Comparison of ENCODE assay signal across 2 cellular contexts in the genomic region with DNA sequence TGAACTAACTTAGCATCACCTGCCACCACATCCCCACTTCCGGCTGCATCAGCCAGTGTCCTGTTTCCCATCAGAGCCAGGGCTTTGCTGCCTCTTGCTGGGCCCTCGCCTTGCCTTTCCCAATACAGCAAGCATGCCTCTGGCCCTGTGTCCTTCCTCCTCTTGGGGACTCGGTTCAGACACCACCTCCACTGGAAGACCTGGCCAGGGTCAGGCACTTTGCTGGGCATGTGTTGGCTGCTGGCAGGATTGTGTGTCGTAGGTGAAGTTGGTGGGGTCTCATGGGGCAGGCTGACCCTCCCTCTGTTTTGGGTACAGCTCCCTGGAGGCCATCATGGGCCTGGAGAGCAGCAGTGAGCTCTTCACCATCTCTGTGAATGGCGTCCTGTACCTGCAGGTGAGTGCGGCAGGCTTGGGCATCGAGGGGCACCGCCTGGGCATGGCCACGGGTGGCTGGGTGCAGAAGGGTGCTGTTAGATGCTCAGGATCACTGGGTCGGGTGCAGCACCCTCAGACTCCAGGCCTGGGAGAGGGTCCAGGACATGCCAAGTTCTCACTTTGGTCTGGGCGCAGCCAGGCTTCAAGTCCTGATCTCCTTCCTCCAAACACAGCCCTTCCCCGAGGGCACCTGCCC.
TF ChIP-seq lines count a peak whose summit lies in the region.

No MANE protein-coding gene starts in this region.

TF ChIP-seq in SK-N-SH, 30 proteins besides CTCF, POLR2A, EP300 and RAD21:
- TF ChIP-seq GABPA (IDR thresholded peaks at IDR 0.05; ENCODE audit: low read depth), result no peak
- TF ChIP-seq, protein P1, sequence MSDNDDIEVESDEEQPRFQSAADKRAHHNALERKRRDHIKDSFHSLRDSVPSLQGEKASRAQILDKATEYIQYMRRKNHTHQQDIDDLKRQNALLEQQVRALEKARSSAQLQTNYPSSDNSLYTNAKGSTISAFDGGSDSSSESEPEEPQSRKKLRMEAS (IDR thresholded peaks at IDR 0.05; ENCODE audit: low read depth), result no peak
- TF ChIP-seq MXI1 (IDR thresholded peaks at IDR 0.05; ENCODE audit: low read depth, low read length), result no peak

TF ChIP-seq in SK-N-SH treated with all-trans-retinoic acid at 6 μM for 48 hours, 23 proteins besides CTCF, POLR2A, EP300 and RAD21:
- TF ChIP-seq TOX (CRISPR knock-in tag; IDR thresholded peaks at IDR 0.05; ENCODE audit: borderline replicate concordance) (no peak), ZNF70 (CRISPR knock-in tag; IDR thresholded peaks at IDR 0.05) (no peak), ZFP30 (CRISPR knock-in tag; IDR thresholded peaks at IDR 0.05) (no peak), ZFP3 (CRISPR knock-in tag; IDR thresholded peaks at IDR 0.05) (no peak), GLIS3 (CRISPR knock-in tag; IDR thresholded peaks at IDR 0.05) (no peak), RARB (CRISPR knock-in tag; IDR thresholded peaks at IDR 0.05) (no peak), ARNTL (CRISPR knock-in tag; IDR thresholded peaks at IDR 0.05; ENCODE audit: borderline replicate concordance, low read depth) (no peak), PPARA (CRISPR knock-in tag; IDR thresholded peaks at IDR 0.05; ENCODE audit: borderline replicate concordance) (no peak)
- TF ChIP-seq, protein P2, sequence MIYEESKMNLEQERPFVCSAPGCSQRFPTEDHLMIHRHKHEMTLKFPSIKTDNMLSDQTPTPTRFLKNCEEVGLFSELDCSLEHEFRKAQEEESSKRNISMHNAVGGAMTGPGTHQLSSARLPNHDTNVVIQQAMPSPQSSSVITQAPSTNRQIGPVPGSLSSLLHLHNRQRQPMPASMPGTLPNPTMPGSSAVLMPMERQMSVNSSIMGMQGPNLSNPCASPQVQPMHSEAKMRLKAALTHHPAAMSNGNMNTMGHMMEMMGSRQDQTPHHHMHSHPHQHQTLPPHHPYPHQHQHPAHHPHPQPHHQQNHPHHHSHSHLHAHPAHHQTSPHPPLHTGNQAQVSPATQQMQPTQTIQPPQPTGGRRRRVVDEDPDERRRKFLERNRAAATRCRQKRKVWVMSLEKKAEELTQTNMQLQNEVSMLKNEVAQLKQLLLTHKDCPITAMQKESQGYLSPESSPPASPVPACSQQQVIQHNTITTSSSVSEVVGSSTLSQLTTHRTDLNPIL (CRISPR knock-in tag; IDR thresholded peaks at IDR 0.05; ENCODE audit: low read depth), result no peak
- TF ChIP-seq, protein P3, sequence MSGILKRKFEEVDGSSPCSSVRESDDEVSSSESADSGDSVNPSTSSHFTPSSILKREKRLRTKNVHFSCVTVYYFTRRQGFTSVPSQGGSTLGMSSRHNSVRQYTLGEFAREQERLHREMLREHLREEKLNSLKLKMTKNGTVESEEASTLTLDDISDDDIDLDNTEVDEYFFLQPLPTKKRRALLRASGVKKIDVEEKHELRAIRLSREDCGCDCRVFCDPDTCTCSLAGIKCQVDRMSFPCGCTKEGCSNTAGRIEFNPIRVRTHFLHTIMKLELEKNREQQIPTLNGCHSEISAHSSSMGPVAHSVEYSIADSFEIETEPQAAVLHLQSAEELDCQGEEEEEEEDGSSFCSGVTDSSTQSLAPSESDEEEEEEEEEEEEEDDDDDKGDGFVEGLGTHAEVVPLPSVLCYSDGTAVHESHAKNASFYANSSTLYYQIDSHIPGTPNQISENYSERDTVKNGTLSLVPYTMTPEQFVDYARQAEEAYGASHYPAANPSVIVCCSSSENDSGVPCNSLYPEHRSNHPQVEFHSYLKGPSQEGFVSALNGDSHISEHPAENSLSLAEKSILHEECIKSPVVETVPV (CRISPR knock-in tag; IDR thresholded peaks at IDR 0.05), result no peak
